8 cellular contexts compared by ENCODE assay signal in the genomic region with DNA sequence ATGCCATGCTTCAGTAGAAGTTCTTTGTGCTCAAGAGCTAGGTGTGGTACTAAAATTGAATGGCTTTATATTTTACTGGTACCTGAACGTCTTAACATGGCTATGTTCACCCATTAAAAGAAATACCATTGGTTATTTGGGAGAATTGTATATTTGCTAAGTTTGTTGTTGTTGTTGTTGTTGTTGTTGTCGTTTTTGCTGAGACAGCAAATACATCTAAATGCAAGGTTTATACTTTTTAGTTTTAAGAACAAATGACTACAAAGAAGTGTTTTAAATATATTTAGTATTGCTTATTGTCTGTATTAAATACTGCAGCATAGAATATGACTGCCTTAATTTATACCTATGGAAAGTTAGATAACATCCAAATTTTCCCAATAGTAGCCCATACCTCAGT.
"Had no signal": no experiment of that assay in that cellular context is flagged by ENCODE, and none has a peak within 500 bp of the region (broad histone marks: within the 10 kb centered on the region; RNA-seq: fewer than 3 reads in every experiment).

No MANE protein-coding gene starts in this region.

- H3K4me1 ChIP-seq: HAP-1 had no signal

- ATAC-seq: GM23338, HCT116 had no signal

- FAIRE-seq: HTR-8/SVneo had no signal

- H3K4me2 ChIP-seq: GM23338 had no signal

- H2AFZ ChIP-seq: GM23338 had no signal

- H3K36me3 ChIP-seq: HAP-1 had no signal

- H3K9me3 ChIP-seq: HAP-1 had no signal

- H3K4me3 ChIP-seq: GM23338, HAP-1 had no signal

- DNase-seq: H7, HFFc6, Kasumi-1, KBM-7 had no signal
